Comparison of ENCODE assay signal across 20 cellular contexts in genomic region chr4:109754093-109754857, GRCh38. TPM values are rescaled to one million over a fixed set of nuclear protein-coding genes. Genes with fewer than 3 reads are reported as not detected.
DNase-seq lines count a peak whose midpoint lies in the region; ATAC-seq lines count a peak whose summit lies in the region.
"Had no signal": no experiment of that assay in that cellular context is flagged by ENCODE, and none has a peak within 500 bp of the region (broad histone marks: within the 10 kb centered on the region; RNA-seq: fewer than 3 reads in every experiment).

No MANE protein-coding gene starts in this region.

- H3K9me3 Mint-ChIP-seq in activated CD4-positive, alpha-beta memory T cell treated with anti-CD3 and anti-CD28 coated beads, Interleukin-2, amount 10 ng/mL, durations not matched to agents 7 days and 5 days: no peaks in the 10 kb centered on the region
- no peaks in the 10 kb centered on the region for H3K9me3 Mint-ChIP-seq in activated CD4-positive, alpha-beta memory T cell treated with anti-CD3 and anti-CD28 coated beads for 36 hours
- no peaks in the 10 kb centered on the region for H3K9me3 Mint-ChIP-seq in activated naive CD8-positive, alpha-beta T cell treated with anti-CD3 and anti-CD28 coated beads, Interleukin-2, amount 50 U/mL, for 24 hours
- no peaks in the 10 kb centered on the region for H3K9me3 Mint-ChIP-seq in natural killer cell treated with Interleukin-12 subunit alpha and Interleukin-12 subunit beta and Interleukin-15 and Interleukin-18, amount 100 ng/mL, for 72 hours

- peak; percentile 68 for ATAC-seq in activated naive CD8-positive, alpha-beta T cell treated with anti-CD3 and anti-CD28 coated beads, Interleukin-2, amount 50 U/mL, for 24 hours
- ATAC-seq in natural killer cell treated with Interleukin-12 subunit alpha and Interleukin-12 subunit beta and Interleukin-15 and Interleukin-18, amount 100 ng/mL, for 72 hours: peak; percentile 62 to 63
- ATAC-seq in HG03571 (IDR thresholded peaks at IDR 0.05; ENCODE audit: unreplicated experiment): no peak
- ATAC-seq: A549, T-helper 17 cell had no signal

- H3K4me3 Mint-ChIP-seq in activated CD4-positive, alpha-beta memory T cell treated with anti-CD3 and anti-CD28 coated beads, Interleukin-2, amount 10 ng/mL, durations not matched to agents 7 days and 5 days: no peak overlapping the region
- no peak overlapping the region for H3K4me3 Mint-ChIP-seq in activated CD4-positive, alpha-beta memory T cell treated with anti-CD3 and anti-CD28 coated beads for 36 hours
- H3K4me3 Mint-ChIP-seq in activated naive CD8-positive, alpha-beta T cell treated with anti-CD3 and anti-CD28 coated beads, Interleukin-2, amount 50 U/mL, for 24 hours: no peak overlapping the region
- H3K4me3 Mint-ChIP-seq in natural killer cell treated with Interleukin-12 subunit alpha and Interleukin-12 subunit beta and Interleukin-15 and Interleukin-18, amount 100 ng/mL, for 72 hours: no peak overlapping the region
- H3K4me3 Mint-ChIP-seq: activated naive CD8-positive, alpha-beta T cell; T-helper 17 cell had no signal

- POLR2A ChIA-PET in activated CD4-positive, alpha-beta memory T cell treated with anti-CD3 and anti-CD28 coated beads, Interleukin-2, amount 10 ng/mL, durations not matched to agents 7 days and 5 days (lab: Charles Lee): no interaction called here
- POLR2A ChIA-PET in activated CD4-positive, alpha-beta memory T cell treated with anti-CD3 and anti-CD28 coated beads for 36 hours (lab: Charles Lee): no interaction called here

- H3K27me3 Mint-ChIP-seq in activated CD4-positive, alpha-beta memory T cell treated with anti-CD3 and anti-CD28 coated beads, Interleukin-2, amount 10 ng/mL, durations not matched to agents 7 days and 5 days: peaks cover 7% of the 10 kb centered on the region
- peaks cover 2% of the 10 kb centered on the region for H3K27me3 Mint-ChIP-seq in activated CD4-positive, alpha-beta memory T cell treated with anti-CD3 and anti-CD28 coated beads for 36 hours
- peaks cover 5% of the 10 kb centered on the region for H3K27me3 Mint-ChIP-seq in activated naive CD8-positive, alpha-beta T cell treated with anti-CD3 and anti-CD28 coated beads, Interleukin-2, amount 50 U/mL, for 24 hours
- H3K27me3 Mint-ChIP-seq in natural killer cell treated with Interleukin-12 subunit alpha and Interleukin-12 subunit beta and Interleukin-15 and Interleukin-18, amount 100 ng/mL, for 72 hours: peaks cover 8 to 12% of the 10 kb centered on the region in 2 donors

- peak; percentile 32 for DNase-seq in activated CD4-positive, alpha-beta memory T cell treated with anti-CD3 and anti-CD28 coated beads, Interleukin-2, amount 10 ng/mL, durations not matched to agents 7 days and 5 days
- no peak for DNase-seq in activated CD4-positive, alpha-beta memory T cell treated with anti-CD3 and anti-CD28 coated beads for 36 hours
- peak; percentile 21 for DNase-seq in ELF-1 (ENCODE audit: low read depth, low spot score)
- DNase-seq in activated naive CD8-positive, alpha-beta T cell treated with anti-CD3 and anti-CD28 coated beads, Interleukin-2, amount 50 U/mL, for 24 hours: no peak
- DNase-seq in natural killer cell treated with Interleukin-12 subunit alpha and Interleukin-12 subunit beta and Interleukin-15 and Interleukin-18, amount 100 ng/mL, for 72 hours (ENCODE audit: low spot score): no peak
- no peak for DNase-seq in MV-4-11 (lab: John Stamatoyannopoulos, UW)
- no peak for DNase-seq in AG20443 (ENCODE audit: low spot score)
- DNase-seq: BE2C, Caco-2, cerebellar nuclear complex, DMS79 treated with DMSO at 0.1 percent for 48 hours, NCI-H1092 treated with DMSO at 0.1 percent for 48 hours, NCI-H1930, NCI-H226, NCI-H748 treated with DMSO at 0.1 percent for 48 hours, T-helper 17 cell, testis had no signal

- intact Hi-C loops in activated CD4-positive, alpha-beta memory T cell treated with anti-CD3 and anti-CD28 coated beads for 36 hours (cut with micrococcal nuclease): no loop called here

- no peaks in the 10 kb centered on the region for H3K4me1 Mint-ChIP-seq in activated CD4-positive, alpha-beta memory T cell treated with anti-CD3 and anti-CD28 coated beads, Interleukin-2, amount 10 ng/mL, durations not matched to agents 7 days and 5 days
- no peaks in the 10 kb centered on the region for H3K4me1 Mint-ChIP-seq in activated CD4-positive, alpha-beta memory T cell treated with anti-CD3 and anti-CD28 coated beads for 36 hours (ENCODE audit: low read depth)
- H3K4me1 Mint-ChIP-seq in activated naive CD8-positive, alpha-beta T cell treated with anti-CD3 and anti-CD28 coated beads, Interleukin-2, amount 50 U/mL, for 24 hours: no peaks in the 10 kb centered on the region
- H3K4me1 Mint-ChIP-seq in natural killer cell treated with Interleukin-12 subunit alpha and Interleukin-12 subunit beta and Interleukin-15 and Interleukin-18, amount 100 ng/mL, for 72 hours (ENCODE audit: low read depth in 2 of 2): no peaks in the 10 kb centered on the region

- CTCF ChIA-PET in activated CD4-positive, alpha-beta memory T cell treated with anti-CD3 and anti-CD28 coated beads, Interleukin-2, amount 10 ng/mL, durations not matched to agents 7 days and 5 days (lab: Charles Lee): interaction anchor here (1.1 kb wide), 1 partner anchor 18 kb away, joined by 3 read pairs; no protein-coding TSS in a partner anchor
- CTCF ChIA-PET in activated CD4-positive, alpha-beta memory T cell treated with anti-CD3 and anti-CD28 coated beads for 36 hours (lab: Charles Lee): no interaction called here

- H3K27ac Mint-ChIP-seq in activated CD4-positive, alpha-beta memory T cell treated with anti-CD3 and anti-CD28 coated beads, Interleukin-2, amount 10 ng/mL, durations not matched to agents 7 days and 5 days: no peak overlapping the region
- no peak overlapping the region for H3K27ac Mint-ChIP-seq in activated CD4-positive, alpha-beta memory T cell treated with anti-CD3 and anti-CD28 coated beads for 36 hours
- H3K27ac Mint-ChIP-seq in activated naive CD8-positive, alpha-beta T cell treated with anti-CD3 and anti-CD28 coated beads, Interleukin-2, amount 50 U/mL, for 24 hours: no peak overlapping the region
- H3K27ac Mint-ChIP-seq in natural killer cell treated with Interleukin-12 subunit alpha and Interleukin-12 subunit beta and Interleukin-15 and Interleukin-18, amount 100 ng/mL, for 72 hours: no peak overlapping the region
- H3K27ac Mint-ChIP-seq: activated naive CD8-positive, alpha-beta T cell; T-helper 17 cell had no signal

- no peaks in the 10 kb centered on the region for H3K36me3 Mint-ChIP-seq in activated CD4-positive, alpha-beta memory T cell treated with anti-CD3 and anti-CD28 coated beads, Interleukin-2, amount 10 ng/mL, durations not matched to agents 7 days and 5 days (ENCODE audit: low read depth)
- no peaks in the 10 kb centered on the region for H3K36me3 Mint-ChIP-seq in activated CD4-positive, alpha-beta memory T cell treated with anti-CD3 and anti-CD28 coated beads for 36 hours
- no peaks in the 10 kb centered on the region for H3K36me3 Mint-ChIP-seq in activated naive CD8-positive, alpha-beta T cell treated with anti-CD3 and anti-CD28 coated beads, Interleukin-2, amount 50 U/mL, for 24 hours (ENCODE audit: low read depth)
- H3K36me3 Mint-ChIP-seq in natural killer cell treated with Interleukin-12 subunit alpha and Interleukin-12 subunit beta and Interleukin-15 and Interleukin-18, amount 100 ng/mL, for 72 hours: no peaks in the 10 kb centered on the region
- H3K36me3 Mint-ChIP-seq: activated naive CD8-positive, alpha-beta T cell had no signal

RNA-seq across cellular contexts. Expression of gene PLA2G12A, which starts 24.4 kb away (rescaled TPM):
- total RNA-seq in activated CD4-positive, alpha-beta memory T cell treated with anti-CD3 and anti-CD28 coated beads, Interleukin-2, amount 10 ng/mL, durations not matched to agents 7 days and 5 days: 10 to 100 TPM; 13.2 to 15.3 TPM
- total RNA-seq in activated CD4-positive, alpha-beta memory T cell treated with anti-CD3 and anti-CD28 coated beads for 36 hours: 10 to 100 TPM; 17.9 to 21.6 TPM
- 10 to 100 TPM; 11.9 to 14.4 TPM for total RNA-seq in natural killer cell treated with Interleukin-12 subunit alpha and Interleukin-12 subunit beta and Interleukin-15 and Interleukin-18, amount 100 ng/mL, for 72 hours

RNA-seq across cellular contexts. Expression of gene CFI, which starts 47.5 kb away (rescaled TPM):
- total RNA-seq in activated CD4-positive, alpha-beta memory T cell treated with anti-CD3 and anti-CD28 coated beads, Interleukin-2, amount 10 ng/mL, durations not matched to agents 7 days and 5 days: under 1 TPM in 1 of 2 experiments, not detected in 1; 0.35 TPM
- total RNA-seq in activated CD4-positive, alpha-beta memory T cell treated with anti-CD3 and anti-CD28 coated beads for 36 hours: under 1 TPM in 1 of 2 experiments, not detected in 1; 0.46 TPM
- total RNA-seq in natural killer cell treated with Interleukin-12 subunit alpha and Interleukin-12 subunit beta and Interleukin-15 and Interleukin-18, amount 100 ng/mL, for 72 hours: not detected
- total RNA-seq: Caco-2, T-helper 17 cell had no signal

RNA-seq across cellular contexts. Expression of gene CASP6, which starts 51.0 kb away (rescaled TPM):
- total RNA-seq in activated CD4-positive, alpha-beta memory T cell treated with anti-CD3 and anti-CD28 coated beads, Interleukin-2, amount 10 ng/mL, durations not matched to agents 7 days and 5 days: 10 to 100 TPM; 30.5 to 32.4 TPM
- 10 to 100 TPM; 18.4 to 29.9 TPM for total RNA-seq in activated CD4-positive, alpha-beta memory T cell treated with anti-CD3 and anti-CD28 coated beads for 36 hours
- total RNA-seq in natural killer cell treated with Interleukin-12 subunit alpha and Interleukin-12 subunit beta and Interleukin-15 and Interleukin-18, amount 100 ng/mL, for 72 hours: 1 to 10 TPM; 5.3 to 7.4 TPM

Comparison
In these comparisons a context has a peak if more than half of its experiments do, and no peak if none do; other contexts are left out.
1. DNase-seq: peak in activated CD4-positive, alpha-beta memory T cell treated with anti-CD3 and anti-CD28 coated beads, Interleukin-2, amount 10 ng/mL, durations not matched to agents 7 days and 5 days (single experiment) and ELF-1 (single experiment); none in activated CD4-positive, alpha-beta memory T cell treated with anti-CD3 and anti-CD28 coated beads for 36 hours (single experiment), activated naive CD8-positive, alpha-beta T cell treated with anti-CD3 and anti-CD28 coated beads, Interleukin-2, amount 50 U/mL, for 24 hours (single experiment), natural killer cell treated with Interleukin-12 subunit alpha and Interleukin-12 subunit beta and Interleukin-15 and Interleukin-18, amount 100 ng/mL, for 72 hours (single experiment), MV-4-11 (single experiment) and AG20443 (single experiment).